Comparison of ENCODE assay signal across 1 cellular context in genomic region chr19:14006766-14007562, GRCh38.
TF ChIP-seq lines count a peak whose summit lies in the region.

No MANE protein-coding gene starts in this region.

TF ChIP-seq in HepG2, 621 proteins besides CTCF, POLR2A, EP300 and RAD21 (continued from another document and continues in another):
- TF ChIP-seq ZNF710 (CRISPR knock-in tag; IDR thresholded peaks at IDR 0.05; ENCODE audit: borderline replicate concordance) (0 out of 2 replicates have a peak, but pooled peaks have one; percentile 50), E2F2 (CRISPR knock-in tag; IDR thresholded peaks at IDR 0.05; ENCODE audit: borderline replicate concordance) (no peak; the same call in 1 of the 2 replicates), ZSCAN25 (CRISPR knock-in tag; IDR thresholded peaks at IDR 0.05) (peak; percentile 57; the same call in 1 of the 2 replicates), SAFB2 (CRISPR knock-in tag; IDR thresholded peaks at IDR 0.05; ENCODE audit: borderline replicate concordance, low read depth) (peak; percentile 71; the same call in 1 of the 2 replicates), ZNF784 (CRISPR knock-in tag; IDR thresholded peaks at IDR 0.05; ENCODE audit: borderline replicate concordance) (peak; percentile 76; the same call in 1 of the 2 replicates), ZFY (CRISPR knock-in tag; IDR thresholded peaks at IDR 0.05) (peak; percentile 85), SNAPC4 (CRISPR knock-in tag; IDR thresholded peaks at IDR 0.05) (peak; percentile 89; the same call in 1 of the 2 replicates), MXI1 (IDR thresholded peaks at IDR 0.05; ENCODE audit: borderline replicate concordance, low read depth, low read length) (no peak; the same call in 2 of the 3 replicates), DDIT3 (CRISPR knock-in tag; IDR thresholded peaks at IDR 0.05) (no peak), ZNF276 (CRISPR knock-in tag; IDR thresholded peaks at IDR 0.05; ENCODE audit: low read depth) (no peak), ZUFSP (CRISPR knock-in tag; IDR thresholded peaks at IDR 0.05; ENCODE audit: borderline replicate concordance) (no peak), BCL3 (CRISPR knock-in tag; IDR thresholded peaks at IDR 0.05) (peak; percentile 63; the same call in 1 of the 2 replicates), ZNF761 (CRISPR knock-in tag; conservative IDR thresholded peaks at IDR 0.05) (no peak), ZNF552 (CRISPR knock-in tag; IDR thresholded peaks at IDR 0.05; ENCODE audit: borderline replicate concordance) (no peak; the same call in 1 of the 2 replicates), ATF4 (CRISPR knock-in tag; IDR thresholded peaks at IDR 0.05) (peak in 1 of 2 experiments; percentile 53; a peak in 1 of 4 replicates), FOXA1 (IDR thresholded peaks at IDR 0.05) (no peak), FOXA1 (CRISPR knock-in tag; IDR thresholded peaks at IDR 0.05) (no peak), HHEX (CRISPR knock-in tag; IDR thresholded peaks at IDR 0.05) (no peak), PHF21A (CRISPR knock-in tag; IDR thresholded peaks at IDR 0.05) (peak; percentile 51; the same call in 1 of the 2 replicates), HOXA3 (CRISPR knock-in tag; IDR thresholded peaks at IDR 0.05) (peak; percentile 100), ZSCAN29 (CRISPR knock-in tag; conservative IDR thresholded peaks at IDR 0.05) (no peak), ZNF280B (CRISPR knock-in tag; IDR thresholded peaks at IDR 0.05; ENCODE audit: borderline replicate concordance) (peak; percentile 81), HOXA7 (CRISPR knock-in tag; IDR thresholded peaks at IDR 0.05) (no peak), MTERF4 (CRISPR knock-in tag; IDR thresholded peaks at IDR 0.05) (peak; percentile 88), ZNF296 (CRISPR knock-in tag; conservative IDR thresholded peaks at IDR 0.05) (0 out of 2 replicates have a peak, but pooled peaks have one; percentile 51), MED8 (CRISPR knock-in tag; IDR thresholded peaks at IDR 0.05; ENCODE audit: insufficient replicate concordance) (peak; percentile 63), ZNF780A (CRISPR knock-in tag; IDR thresholded peaks at IDR 0.05) (no peak), HES4 (CRISPR knock-in tag; IDR thresholded peaks at IDR 0.05; ENCODE audit: borderline replicate concordance) (peak; percentile 78; the same call in 1 of the 2 replicates), DR1 (CRISPR knock-in tag; IDR thresholded peaks at IDR 0.05) (no peak), SIN3A (IDR thresholded peaks at IDR 0.05; ENCODE audit: borderline replicate concordance, low read depth, low read length) (peak; percentile 71; the same call in 1 of the 2 replicates), ZBTB44 (CRISPR knock-in tag; IDR thresholded peaks at IDR 0.05) (no peak), TRIM22 (IDR thresholded peaks at IDR 0.05) (no peak), ZNF615 (CRISPR knock-in tag; IDR thresholded peaks at IDR 0.05; ENCODE audit: borderline replicate concordance) (no peak)
